ENCODE assay signal across 22 cellular contexts in genomic region chr6:23524556-23524955, GRCh38.
DNase-seq lines count a peak whose midpoint lies in the region; ATAC-seq, FAIRE-seq and TF ChIP-seq lines count a peak whose summit lies in the region.
"Had no signal": no experiment of that assay in that cellular context is flagged by ENCODE, and none has a peak within 500 bp of the region (broad histone marks: within the 10 kb centered on the region; RNA-seq: fewer than 3 reads in every experiment).

No MANE protein-coding gene starts in this region.

- H3K4me1 ChIP-seq in neuron (ENCODE audit: insufficient read depth, low read length), result no peaks in the 10 kb centered on the region
- H3K4me1 ChIP-seq: HAP-1, Peyer's patch had no signal

- peaks cover 9% of the 10 kb centered on the region for H3K9me3 Mint-ChIP-seq in glutamatergic neuron (ENCODE audit: unreplicated experiment)

- peak overlapping the region; percentile 4 for H2AFZ ChIP-seq in neuron (ENCODE audit: low read depth, low read length)
- H2AFZ ChIP-seq: GM23248 had no signal

- TF ChIP-seq CTCF in D721Med (IDR thresholded peaks at IDR 0.05; ENCODE audit: insufficient read depth, missing control alignments) (no peak), glutamatergic neuron (IDR thresholded peaks at IDR 0.05; ENCODE audit: partially characterized antibody, unreplicated experiment) (no peak)

- H3K4me1 Mint-ChIP-seq in glutamatergic neuron (ENCODE audit: low read depth, unreplicated experiment), result peaks cover 31% of the 10 kb centered on the region

- peak; percentile 83 for FAIRE-seq in D721Med (lab: Jason Lieb, UNC)
- FAIRE-seq: GM18507 had no signal

- H3K27me3 ChIP-seq in neuron (ENCODE audit: insufficient read depth, low read length), result no peaks in the 10 kb centered on the region
- H3K27me3 ChIP-seq: Peyer's patch had no signal

- H3K27me3 Mint-ChIP-seq in glutamatergic neuron (ENCODE audit: unreplicated experiment), result peaks cover 6% of the 10 kb centered on the region

- H3K36me3 Mint-ChIP-seq in glutamatergic neuron (ENCODE audit: unreplicated experiment), result peaks cover 12% of the 10 kb centered on the region
- H3K36me3 Mint-ChIP-seq: CD8-positive, alpha-beta T cell had no signal

- DNase-seq in D721Med (ENCODE audit: insufficient read length, low spot score) (no peak), NCI-H82 treated with DMSO at 0.1 percent for 48 hours (lab: John Stamatoyannopoulos, UW; ENCODE audit: unreplicated experiment) (peak; percentile 53), glutamatergic neuron (no peak), NCI-H1417 treated with DMSO at 0.1 percent for 48 hours (lab: John Stamatoyannopoulos, UW) (no peak)
- DNase-seq: AML-193; C1 segment of cervical spinal cord; CD8-positive, alpha-beta T cell; DMS53; GDM1; GM23248; Kasumi-1; NCI-H1417; NCI-H187; NCI-H2107; NCI-H2227 treated with DMSO at 0.1 percent for 48 hours; NCI-H510A; Peyer's patch had no signal

- H3K36me3 ChIP-seq in neuron (ENCODE audit: insufficient read depth, low read length), result no peaks in the 10 kb centered on the region
- H3K36me3 ChIP-seq: HAP-1, Peyer's patch had no signal

- no peak for ATAC-seq in HG03439 (IDR thresholded peaks at IDR 0.05; ENCODE audit: unreplicated experiment)
- no peak for ATAC-seq in HG02938 (IDR thresholded peaks at IDR 0.05; ENCODE audit: unreplicated experiment)
- ATAC-seq: CD8-positive, alpha-beta T cell had no signal

- H3K9me3 ChIP-seq in neuron (ENCODE audit: low read length), result no peaks in the 10 kb centered on the region
- H3K9me3 ChIP-seq: HAP-1, Peyer's patch had no signal

- H3K27ac Mint-ChIP-seq in glutamatergic neuron (ENCODE audit: unreplicated experiment), result peak overlapping the region; percentile 99
- H3K27ac Mint-ChIP-seq: CD8-positive, alpha-beta T cell had no signal

- peak overlapping the region; percentile 81 for H3K4me3 Mint-ChIP-seq in glutamatergic neuron (ENCODE audit: unreplicated experiment)
- H3K4me3 Mint-ChIP-seq: CD8-positive, alpha-beta T cell had no signal

- H3K4me3 ChIP-seq in neuron (ENCODE audit: low read length), result no peak overlapping the region
- H3K4me3 ChIP-seq: GM23248, HAP-1, Peyer's patch had no signal
